13 cellular contexts compared by ENCODE assay signal in genomic region chr1:27576846-27577245, GRCh38. TPM values are rescaled to one million over a fixed set of nuclear protein-coding genes. Genes with fewer than 3 reads are reported as not detected.
DNase-seq lines count a peak whose midpoint lies in the region; ATAC-seq and TF ChIP-seq lines count a peak whose summit lies in the region.
"Had no signal": no experiment of that assay in that cellular context is flagged by ENCODE, and none has a peak within 500 bp of the region (broad histone marks: within the 10 kb centered on the region; RNA-seq: fewer than 3 reads in every experiment).

No MANE protein-coding gene starts in this region.

- no peak overlapping the region for H4K91ac ChIP-seq in neuronal stem cell (ENCODE audit: low read depth, low read length, poor library complexity)

- H3K4me3 ChIP-seq in fibroblast of lung (replicated peaks in 1 of 4; ENCODE audit: control extremely low read depth in 1 of 4, insufficient read depth in 1 of 4, low read depth in 3 of 4, low read length in 4 of 4) (no peak overlapping the region), neuronal stem cell (ENCODE audit: low read length in 2 of 2) (no peak overlapping the region), upper lobe of left lung (no peak overlapping the region)

- no peak overlapping the region for H3K4me2 ChIP-seq in fibroblast of lung (ENCODE audit: extremely low read depth, insufficient read depth, low read length)
- no peak overlapping the region for H3K4me2 ChIP-seq in neuronal stem cell (ENCODE audit: insufficient read depth, low read length, poor library complexity, severe bottlenecking)

- no peak for TF ChIP-seq EP300 in upper lobe of left lung (IDR thresholded peaks at IDR 0.05)

- no peak overlapping the region for H4K8ac ChIP-seq in neuronal stem cell (ENCODE audit: low read depth, low read length)

- TF ChIP-seq CTCF in fibroblast of lung (conservative IDR thresholded peaks at IDR 0.05 in 1 of 2, IDR thresholded peaks at IDR 0.05 in 1 of 2; ENCODE audit: low read depth in 1 of 2, low read length in 2 of 2) (no peak), upper lobe of left lung (IDR thresholded peaks at IDR 0.05) (no peak)

- H3K9ac ChIP-seq in fibroblast of lung (ENCODE audit: insufficient read depth, low read length) (no peak overlapping the region), neuronal stem cell (ENCODE audit: low read depth, low read length, poor library complexity) (no peak overlapping the region)

- no peak overlapping the region for H2AK5ac ChIP-seq in neuronal stem cell (ENCODE audit: low read depth, low read length)

- peaks cover 49% of the 10 kb centered on the region for H3K4me1 ChIP-seq in fibroblast of lung (ENCODE audit: control insufficient read depth, extremely low read depth, insufficient read depth, low read length)
- peaks cover 41 to 50% of the 10 kb centered on the region in 2 donors for H3K4me1 ChIP-seq in neuronal stem cell (ENCODE audit: control insufficient read depth in 2 of 2, insufficient read depth in 1 of 2, low read depth in 1 of 2, low read length in 2 of 2)
- H3K4me1 ChIP-seq in upper lobe of left lung: peaks cover 48 to 64% (median 56%) of the 10 kb centered on the region in 4 donors

- no peak overlapping the region for H3K4ac ChIP-seq in neuronal stem cell (ENCODE audit: low read length)

- H2BK15ac ChIP-seq in neuronal stem cell (ENCODE audit: low read length): no peak overlapping the region

- peaks cover 61% of the 10 kb centered on the region for H3K79me2 ChIP-seq in fibroblast of lung (ENCODE audit: control insufficient read depth, insufficient read depth, low read length)

- H3K27ac ChIP-seq in fibroblast of lung (ENCODE audit: insufficient read depth, low read length) (peak overlapping the region; percentile 70), neuronal stem cell (replicated peaks; ENCODE audit: low read length) (peak overlapping the region; percentile 11), upper lobe of left lung (peak overlapping the region; percentile 87 to 92 (median 90))

- no peak for TF ChIP-seq POLR2A in upper lobe of left lung (IDR thresholded peaks at IDR 0.05)

- peak overlapping the region; percentile 25 for H2BK12ac ChIP-seq in neuronal stem cell (ENCODE audit: low read length)

- H2BK5ac ChIP-seq in neuronal stem cell (ENCODE audit: low read length): no peak overlapping the region

- H3K79me1 ChIP-seq in neuronal stem cell (ENCODE audit: low read depth, low read length): peaks cover 12% of the 10 kb centered on the region

- H3K36me3 ChIP-seq in fibroblast of lung (ENCODE audit: control insufficient read depth, insufficient read depth, low read length) (no peaks in the 10 kb centered on the region), neuronal stem cell (replicated peaks in 1 of 2; ENCODE audit: control insufficient read depth in 2 of 2, insufficient read depth in 2 of 2, low read length in 2 of 2) (peaks cover 0 to 7% of the 10 kb centered on the region in 2 donors), upper lobe of left lung (no peaks in the 10 kb centered on the region)

- H3K9me3 ChIP-seq in fibroblast of lung (ENCODE audit: control insufficient read depth, insufficient read depth, low read depth, low read length) (no peaks in the 10 kb centered on the region), neuronal stem cell (replicated peaks in 1 of 2; ENCODE audit: control insufficient read depth in 2 of 2, insufficient read depth in 1 of 2, low read depth in 1 of 2, low read length in 2 of 2) (no peaks in the 10 kb centered on the region), upper lobe of left lung (no peaks in the 10 kb centered on the region)

- H3K18ac ChIP-seq in neuronal stem cell (ENCODE audit: low read length): peak overlapping the region; percentile 13

- H2AFZ ChIP-seq in fibroblast of lung (ENCODE audit: low read length) (no peak overlapping the region), neuronal stem cell (ENCODE audit: low read length) (no peak overlapping the region)

- no peak overlapping the region for H3K14ac ChIP-seq in neuronal stem cell (ENCODE audit: low read length)

- no CpG with 5 or more reads among the region's 7 CpGs for WGBS in neuronal stem cell (ENCODE audit: extremely low coverage in 2 of 2, insufficient read length in 2 of 2, insufficient replicate concordance in 1 of 2), 2 donors
- WGBS in upper lobe of left lung, 2 donors: 44 to 66% methylated on average over 6 to 7 of the region's 7 CpGs

- H3K27me3 ChIP-seq in fibroblast of lung (ENCODE audit: control insufficient read depth, insufficient read depth, low read length) (no peaks in the 10 kb centered on the region), neuronal stem cell (ENCODE audit: control insufficient read depth in 3 of 3, insufficient read depth in 3 of 3, low read depth in 1 of 3, low read length in 3 of 3) (no peaks in the 10 kb centered on the region), upper lobe of left lung (no peaks in the 10 kb centered on the region)

- no peaks in the 10 kb centered on the region for H4K20me1 ChIP-seq in fibroblast of lung (ENCODE audit: control insufficient read depth, extremely low read depth, insufficient read depth, low read length)

- no peak overlapping the region for H2BK120ac ChIP-seq in neuronal stem cell (ENCODE audit: low read depth, low read length)

- peak; percentile 42 for DNase-seq in DMS53 (lab: John Stamatoyannopoulos, UW)
- no peak for DNase-seq in DMS53 treated with DMSO at 0.1 percent for 48 hours (lab: John Stamatoyannopoulos, UW; ENCODE audit: unreplicated experiment)
- no peak for DNase-seq in fibroblast of lung (ENCODE audit: low read depth in 2 of 2)
- DNase-seq in neuronal stem cell (ENCODE audit: low spot score): no peak
- no peak for DNase-seq in upper lobe of left lung
- DNase-seq in NCI-H2227 (lab: John Stamatoyannopoulos, UW; ENCODE audit: unreplicated experiment): no peak
- no peak for DNase-seq in NCI-H748 (lab: John Stamatoyannopoulos, UW; ENCODE audit: unreplicated experiment)
- no peak for DNase-seq in NCI-H1105 treated with DMSO at 0.1 percent for 48 hours (lab: John Stamatoyannopoulos, UW)
- DNase-seq: activated CD8-positive, alpha-beta T cell treated with anti-CD3 and anti-CD28 coated beads for 36 hours; amniotic stem cell; NCI-H2227 treated with DMSO at 0.1 percent for 48 hours had no signal

- H3K23ac ChIP-seq in neuronal stem cell (ENCODE audit: low read depth, low read length, poor library complexity): peak overlapping the region; percentile 8

- no peak for ATAC-seq in upper lobe of left lung (ENCODE audit: low FRiP score in 2 of 2)
- ATAC-seq: activated CD8-positive, alpha-beta T cell treated with anti-CD3 and anti-CD28 coated beads for 36 hours had no signal

RNA-seq across cellular contexts. Expression of gene AHDC1, which starts 27.1 kb away (rescaled TPM):
- total RNA-seq in fibroblast of lung (5.1 and 6.9 TPM in 2 replicates), upper lobe of left lung (10 to 100 TPM; 10.8 to 43.4 (median 26.2) TPM)
- polyA plus RNA-seq in fibroblast of lung: 3.1 and 4.2 TPM in 2 replicates
- 12.4 and 22.9 TPM in 2 replicates for polyA plus RNA-seq in fibroblast of lung (2012)
- polyA minus RNA-seq in fibroblast of lung (ENCODE audit: low replicate concordance): 17.7 and 33.1 TPM in 2 replicates
- polyA plus RNA-seq in neuronal stem cell (2013, experiment 1 of 2): 22.9 TPM
- polyA plus RNA-seq in neuronal stem cell (2013, experiment 2 of 2): 22.9 TPM

RNA-seq across cellular contexts. Expression of gene FGR, which starts 58.1 kb away (rescaled TPM):
- under 0.01 TPM in 1 of 2 replicates, not detected in the other for total RNA-seq in fibroblast of lung
- not detected in 2 replicates for polyA plus RNA-seq in fibroblast of lung
- polyA plus RNA-seq in fibroblast of lung (2012): not detected in 2 replicates
- polyA minus RNA-seq in fibroblast of lung (ENCODE audit: low replicate concordance): not detected in 2 replicates
- polyA plus RNA-seq in neuronal stem cell (2013, experiment 1 of 2): 0.03 TPM
- polyA plus RNA-seq in neuronal stem cell (2013, experiment 2 of 2): 0.01 TPM
- total RNA-seq in upper lobe of left lung: 100 to 1,000 TPM in 5 of 6 donors, 10 to 100 TPM in 1; 59.8 to 234 (median 150) TPM
- total RNA-seq: endothelial cell of umbilical vein, SK-MEL-5 had no signal

Comparison
In these comparisons a context has a peak if more than half of its experiments do, and no peak if none do; other contexts are left out.
1. H3K27ac ChIP-seq: peak in every context shown above with its lines; median percentile 90 in upper lobe of left lung; 70 in fibroblast of lung; 11 in neuronal stem cell.
2. RNA of gene FGR, which starts 58.1 kb away (total RNA-seq): 59.8 to 234 TPM in upper lobe of left lung; under 0.01 TPM in fibroblast of lung; every median in the first group is over 10 times any median in the second.